In genomic region chr5:40754381-40755092, GRCh38 we compare ENCODE assay signal across 8 cellular contexts. TPM values are rescaled to one million over a fixed set of nuclear protein-coding genes. Genes with fewer than 3 reads are reported as not detected.
DNase-seq lines count a peak whose midpoint lies in the region; ATAC-seq, FAIRE-seq and TF ChIP-seq lines count a peak whose summit lies in the region.

No MANE protein-coding gene starts in this region.

- no peaks in the 10 kb centered on the region for H3K27me3 ChIP-seq in keratinocyte (ENCODE audit: control insufficient read depth, extremely low read depth, insufficient read depth, low read length)

- no peaks in the 10 kb centered on the region for H3K9me3 ChIP-seq in keratinocyte (ENCODE audit: control insufficient read depth, low read depth, low read length)

- no peak overlapping the region for H3K4me3 Mint-ChIP-seq in T-cell

- H3K4me3 ChIP-seq in AG09309 (ENCODE audit: control insufficient read depth, low read depth, low read length), result peak overlapping the region; percentile 85
- peak overlapping the region; percentile 73 to 95 (median 82) for H3K4me3 ChIP-seq in keratinocyte (ENCODE audit: control insufficient read depth in 2 of 3, extremely low read depth in 1 of 3, insufficient read depth in 2 of 3, low read depth in 1 of 3, low read length in 3 of 3)
- H3K4me3 ChIP-seq in urinary bladder (ENCODE audit: low read depth, low read length), result peak overlapping the region; percentile 85

- no peaks in the 10 kb centered on the region for H3K27me3 Mint-ChIP-seq in T-cell

- TF ChIP-seq CTCF in AG09309 (IDR thresholded peaks at IDR 0.05; ENCODE audit: control insufficient read depth, insufficient read depth, low read depth, low read length, missing control alignments), result no peak
- TF ChIP-seq CTCF in keratinocyte (optimal IDR thresholded peaks at IDR 0.05 in 1 of 3, IDR thresholded peaks at IDR 0.05 in 1 of 3, conservative IDR thresholded peaks at IDR 0.05 in 1 of 3; ENCODE audit: extremely low read depth in 1 of 3, insufficient read depth in 2 of 3, low read length in 3 of 3), result no peak

- POLR2A ChIA-PET in T-cell (lab: Charles Lee), result no interaction called here

- no peak overlapping the region for H2AFZ ChIP-seq in keratinocyte (ENCODE audit: control insufficient read depth, low read length)

- WGBS in urinary bladder, result 10% methylated on average over 6 of the region's 6 CpGs

- DNase-seq in AG09309 (ENCODE audit: low read depth) (no peak), T-cell (peak in 3 of 34 experiments; percentile 3 to 31 (median 7)), keratinocyte (ENCODE audit: low read depth, low spot score) (no peak), NOMO-1 (lab: John Stamatoyannopoulos, UW; ENCODE audit: unreplicated experiment in 2 of 2) (no peak), DMS153 (lab: John Stamatoyannopoulos, UW) (no peak)

- peak overlapping the region; percentile 88 for H3K9ac ChIP-seq in keratinocyte (ENCODE audit: control insufficient read depth, extremely low read depth, insufficient read depth, low read length)

- no peaks in the 10 kb centered on the region for H3K9me1 ChIP-seq in keratinocyte (ENCODE audit: control insufficient read depth, extremely low read depth, insufficient read depth, low read length)

- dilution Hi-C loops in keratinocyte (cut with MboI; ENCODE audit: extremely low pct_ligation_motif_present, low sequenced_read_pairs), result no loop called here

- H3K36me3 ChIP-seq in keratinocyte (ENCODE audit: control insufficient read depth in 2 of 2, extremely low read depth in 1 of 2, insufficient read depth in 2 of 2, low read length in 2 of 2) (no peaks in the 10 kb centered on the region), urinary bladder (ENCODE audit: insufficient read depth) (no peaks in the 10 kb centered on the region)

- no peaks in the 10 kb centered on the region for H3K9me3 Mint-ChIP-seq in T-cell

- peak overlapping the region; percentile 68 for H3K4me2 ChIP-seq in keratinocyte (ENCODE audit: control insufficient read depth, extremely low read depth, insufficient read depth, low read depth, low read length)

- H4K20me1 ChIP-seq in keratinocyte (ENCODE audit: control insufficient read depth, extremely low read depth, insufficient read depth, low read length), result no peaks in the 10 kb centered on the region

- H3K27ac ChIP-seq in keratinocyte (ENCODE audit: control insufficient read depth, insufficient read depth, low read length), result peak overlapping the region; percentile 84
- no peak overlapping the region for H3K27ac ChIP-seq in urinary bladder (ENCODE audit: low read depth)

- ATAC-seq in GM18868 (IDR thresholded peaks at IDR 0.05; ENCODE audit: unreplicated experiment), result peak; percentile 36
- ATAC-seq in HG03064 (IDR thresholded peaks at IDR 0.05; ENCODE audit: low read depth, unreplicated experiment), result peak; percentile 11
- ATAC-seq in T-cell (replicated peaks in 1 of 4), result peak; percentile 1 to 63 (median 30)

- H3K79me2 ChIP-seq in keratinocyte (ENCODE audit: control insufficient read depth, insufficient read depth, low read length), result peaks cover 22% of the 10 kb centered on the region

- CTCF ChIA-PET in T-cell (lab: Charles Lee), result no interaction called here

- no peak overlapping the region for H3K27ac Mint-ChIP-seq in T-cell

- peaks cover 11% of the 10 kb centered on the region for H3K36me3 Mint-ChIP-seq in T-cell

- H3K4me1 Mint-ChIP-seq in T-cell, result peaks cover 15 to 35% (median 27%) of the 10 kb centered on the region in 3 donors

- H3K4me1 ChIP-seq in keratinocyte (ENCODE audit: control insufficient read depth, extremely low read depth, insufficient read depth, low read length) (peaks cover 6% of the 10 kb centered on the region), urinary bladder (ENCODE audit: insufficient read depth) (no peaks in the 10 kb centered on the region)

- FAIRE-seq in keratinocyte (lab: Jason Lieb, UNC), result peak; percentile 5

RNA-seq across cellular contexts. Expression of gene TTC33, which starts 1.2 kb away (rescaled TPM):
- total RNA-seq in T-cell, result 10 to 100 TPM in 3 of 5 donors, 1 to 10 TPM in 2; 8.3 to 15.4 (median 13.6) TPM
- 3.6 to 7.1 TPM (median 3.7 TPM) in 3 replicates for polyA plus RNA-seq in keratinocyte
- polyA plus RNA-seq in keratinocyte (2011; ENCODE audit: low read depth), result 13.7 TPM
- 3.1 and 5.6 TPM in 2 replicates for polyA plus RNA-seq in keratinocyte (2011; cell fraction: cytosol; rRNA removed)
- 4.2 and 7.2 TPM in 2 replicates for polyA plus RNA-seq in keratinocyte (2011; cell fraction: nucleus; rRNA removed)
- polyA plus RNA-seq in keratinocyte (2012; ENCODE audit: low replicate concordance), result 5.0 and 7.6 TPM in 2 replicates
- polyA minus RNA-seq in keratinocyte, result 3.6 to 10.5 TPM in 2 of 3 replicates, not detected in the other
- 5.9 TPM for polyA minus RNA-seq in keratinocyte (2011; cell fraction: cytosol; rRNA and poly(A)+ RNA removed)
- 3.1 and 4.8 TPM in 2 replicates for polyA minus RNA-seq in keratinocyte (2011; cell fraction: nucleus; rRNA and poly(A)+ RNA removed)
- total RNA-seq in urinary bladder, result 38.4 TPM
- 13.2 TPM for polyA plus RNA-seq in urinary bladder

RNA-seq across cellular contexts. Expression of gene PRKAA1, which starts 43.6 kb away (rescaled TPM):
- 100 to 1,000 TPM in 2 of 5 donors, 10 to 100 TPM in 3; 92.3 to 112 (median 96.7) TPM for total RNA-seq in T-cell
- 25.0 to 59.3 TPM (median 44.2 TPM) in 3 replicates for polyA plus RNA-seq in keratinocyte
- polyA plus RNA-seq in keratinocyte (2011; ENCODE audit: low read depth), result 16.9 TPM
- 23.3 and 50.9 TPM in 2 replicates for polyA plus RNA-seq in keratinocyte (2011; cell fraction: cytosol; rRNA removed)
- 59.3 and 79.7 TPM in 2 replicates for polyA plus RNA-seq in keratinocyte (2011; cell fraction: nucleus; rRNA removed)
- polyA plus RNA-seq in keratinocyte (2012; ENCODE audit: low replicate concordance), result 21.4 and 67.3 TPM in 2 replicates
- polyA minus RNA-seq in keratinocyte, result 11.7 to 63.0 TPM (median 21.5 TPM) in 3 replicates
- polyA minus RNA-seq in keratinocyte (2011; cell fraction: cytosol; rRNA and poly(A)+ RNA removed), result 50.5 TPM
- polyA minus RNA-seq in keratinocyte (2011; cell fraction: nucleus; rRNA and poly(A)+ RNA removed), result 42.9 and 70.4 TPM in 2 replicates
- total RNA-seq in urinary bladder, result 151 TPM
- 43.5 TPM for polyA plus RNA-seq in urinary bladder
